ENCODE assay signal across 19 cellular contexts in the genomic region with DNA sequence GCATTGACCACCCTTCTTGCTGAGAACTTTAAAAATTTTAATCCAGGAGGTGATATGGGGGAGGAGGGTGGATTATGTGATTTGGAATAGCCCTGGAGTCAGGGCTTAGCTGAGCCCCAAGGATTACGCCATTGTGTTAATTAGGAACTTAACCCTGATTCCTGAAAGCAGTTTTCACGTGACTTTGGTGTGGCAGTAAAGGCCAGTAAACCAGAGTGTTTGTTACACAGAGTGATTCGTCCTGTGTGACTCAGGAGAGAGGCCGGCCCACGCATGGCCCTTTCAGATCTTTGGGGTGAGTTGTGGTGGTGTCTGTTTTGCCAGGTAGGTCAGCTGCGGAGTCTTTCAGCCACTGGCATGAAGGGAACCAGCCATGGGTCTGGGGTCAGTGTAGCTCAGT.
A peak's percentile ranks its signal among the peaks of the same experiment; 100 is the strongest.
DNase-seq lines count a peak whose midpoint lies in the region; ATAC-seq and TF ChIP-seq lines count a peak whose summit lies in the region.
"Had no signal": no experiment of that assay in that cellular context is flagged by ENCODE, and none has a peak within 500 bp of the region (broad histone marks: within the 10 kb centered on the region; RNA-seq: fewer than 3 reads in every experiment).

No MANE protein-coding gene starts in this region.

- peak; percentile 52 for ATAC-seq in mucosa of descending colon
- no peak for ATAC-seq in GM18868 (IDR thresholded peaks at IDR 0.05; ENCODE audit: unreplicated experiment)
- ATAC-seq: activated T-helper 17 cell treated with anti-CD3 and anti-CD28 coated beads, Interleukin-2, amount 50 U/mL, for 72 hours; heart left ventricle; left cardiac atrium; SK-N-SH treated with all-trans-retinoic acid at 6 μM for 48 hours had no signal

- H3K4me3 ChIP-seq in MG63, result no peak overlapping the region
- H3K4me3 ChIP-seq in epithelial cell of esophagus (ENCODE audit: low read length), result no peak overlapping the region
- no peak overlapping the region for H3K4me3 ChIP-seq in mucosa of descending colon
- H3K4me3 ChIP-seq: heart left ventricle had no signal

- no peaks in the 10 kb centered on the region; the same call in 1 of the 2 replicates for H3K9me3 ChIP-seq in MG63
- no peaks in the 10 kb centered on the region for H3K9me3 ChIP-seq in mucosa of descending colon
- H3K9me3 ChIP-seq: heart left ventricle had no signal

- intact Hi-C loops in mucosa of descending colon (cut with DNase I, micrococcal nuclease), result no loop called here

- TF ChIP-seq CTCF in epithelial cell of esophagus (IDR thresholded peaks at IDR 0.05; ENCODE audit: insufficient read depth, low read depth, low read length, missing control alignments) (no peak), mucosa of descending colon (IDR thresholded peaks at IDR 0.05) (no peak)

- H3K4me1 Mint-ChIP-seq in immature natural killer cell, result no peaks in the 10 kb centered on the region
- H3K4me1 Mint-ChIP-seq: activated T-helper 17 cell treated with anti-CD3 and anti-CD28 coated beads, Interleukin-2, amount 50 U/mL, for 72 hours had no signal

- peaks cover 2 to 7% (median 4%) of the 10 kb centered on the region in 3 donors for H3K27me3 Mint-ChIP-seq in immature natural killer cell (ENCODE audit: low read depth in 3 of 3)
- H3K27me3 Mint-ChIP-seq: progenitor cell of endocrine pancreas had no signal

- no peak overlapping the region for H3K4me3 Mint-ChIP-seq in immature natural killer cell
- H3K4me3 Mint-ChIP-seq: activated T-helper 17 cell treated with anti-CD3 and anti-CD28 coated beads, Interleukin-2, amount 50 U/mL, for 72 hours had no signal

- H3K36me3 ChIP-seq in MG63 (no peaks in the 10 kb centered on the region), mucosa of descending colon (ENCODE audit: low read depth) (no peaks in the 10 kb centered on the region)
- H3K36me3 ChIP-seq: heart left ventricle had no signal

- DNase-seq in EL (peak; percentile 31), MG63 (peak; percentile 29), epithelial cell of esophagus (ENCODE audit: low read depth) (peak; percentile 33), mucosa of descending colon (no peak), immature natural killer cell (no peak), T-helper 1 cell (no peak), hypothalamus (lab: John Stamatoyannopoulos, UW) (no peak)
- DNase-seq: amniotic stem cell; erythroblast; Kasumi-1; left cardiac atrium; NCI-H446; stimulated activated CD4-positive, alpha-beta T cell treated with anti-CD3 and anti-CD28 coated beads, Interleukin-12 subunit alpha, Interleukin-12 subunit beta, amount 100 ng/mL, for 4 hours; stimulated activated naive CD4-positive, alpha-beta T cell treated with Interleukin-2 at 50 U/mL for 16 hours had no signal

- H3K4me1 ChIP-seq in mucosa of descending colon (ENCODE audit: low read depth), result peaks cover 8% of the 10 kb centered on the region

- H3K27me3 ChIP-seq in MG63, result no peaks in the 10 kb centered on the region
- H3K27me3 ChIP-seq: heart left ventricle had no signal

- H3K27ac Mint-ChIP-seq in immature natural killer cell, result no peak overlapping the region
- H3K27ac Mint-ChIP-seq: activated T-helper 17 cell treated with anti-CD3 and anti-CD28 coated beads, Interleukin-2, amount 50 U/mL, for 72 hours; progenitor cell of endocrine pancreas had no signal

- H3K9me3 Mint-ChIP-seq in immature natural killer cell, result no peaks in the 10 kb centered on the region
- H3K9me3 Mint-ChIP-seq: activated T-helper 17 cell treated with anti-CD3 and anti-CD28 coated beads, Interleukin-2, amount 50 U/mL, for 72 hours had no signal

- H3K36me3 Mint-ChIP-seq in immature natural killer cell, result no peaks in the 10 kb centered on the region

Comparison
In these comparisons a context has a peak if more than half of its experiments do, and no peak if none do; other contexts are left out.
1. DNase-seq: peak in EL (single experiment), MG63 (single experiment) and epithelial cell of esophagus (single experiment); none in mucosa of descending colon (0 of 3), immature natural killer cell (0 of 3), T-helper 1 cell (0 of 5) and hypothalamus (0 of 51).